ENCODE assay signal across 13 cellular contexts in the genomic region with DNA sequence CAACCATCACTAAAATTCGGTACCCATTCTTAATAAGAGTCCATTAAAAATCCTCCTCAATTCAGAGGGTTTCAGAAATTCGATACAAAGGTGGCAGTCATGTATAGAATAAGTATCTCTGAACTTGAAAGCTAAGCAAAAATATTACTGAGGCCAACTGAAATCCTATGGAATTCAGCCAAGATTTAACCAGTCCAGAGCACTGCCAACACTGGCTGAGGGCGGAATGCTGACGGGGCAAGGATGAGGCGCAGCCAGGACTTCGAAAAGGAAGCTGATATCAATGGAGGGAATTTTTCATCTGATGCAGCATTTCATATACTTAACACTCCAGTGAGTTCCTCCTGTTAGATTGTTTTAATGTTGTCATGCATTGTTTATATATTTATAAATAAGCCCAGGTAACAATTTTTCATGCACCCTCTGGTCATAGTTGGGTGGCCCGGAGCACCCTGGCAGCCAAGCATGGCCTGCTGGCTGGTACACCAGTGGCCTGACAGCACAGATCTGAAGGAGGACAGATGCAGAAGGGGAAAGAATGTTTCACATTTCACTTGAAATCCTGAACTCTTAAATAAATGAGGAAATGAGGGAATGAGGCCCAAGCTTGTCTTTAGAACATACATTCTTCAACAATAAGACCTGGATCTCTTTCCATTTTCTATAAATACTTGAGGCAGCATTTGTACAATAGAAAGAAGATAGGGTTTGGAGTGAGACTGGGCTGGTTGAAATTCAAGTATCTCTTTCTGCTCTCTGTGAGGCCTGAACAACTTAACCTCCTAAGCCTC. TPM values are rescaled to one million over a fixed set of nuclear protein-coding genes. Genes with fewer than 3 reads are reported as not detected.
DNase-seq lines count a peak whose midpoint lies in the region; ATAC-seq, FAIRE-seq and TF ChIP-seq lines count a peak whose summit lies in the region.
"Had no signal": no experiment of that assay in that cellular context is flagged by ENCODE, and none has a peak within 500 bp of the region (broad histone marks: within the 10 kb centered on the region; RNA-seq: fewer than 3 reads in every experiment).

No MANE protein-coding gene starts in this region.

- dilution Hi-C loops in keratinocyte (cut with MboI; ENCODE audit: extremely low pct_ligation_motif_present, low sequenced_read_pairs): no loop called here

- H3K4me3 ChIP-seq in bronchial epithelial cell (ENCODE audit: low read depth, low read length): no peak overlapping the region
- H3K4me3 ChIP-seq in keratinocyte (ENCODE audit: control insufficient read depth in 2 of 3, extremely low read depth in 1 of 3, insufficient read depth in 2 of 3, low read depth in 1 of 3, low read length in 3 of 3): no peak overlapping the region
- no peak overlapping the region for H3K4me3 ChIP-seq in skeletal muscle satellite cell (ENCODE audit: low read length)

- peak overlapping the region; percentile 35 for H3K4me2 ChIP-seq in keratinocyte (ENCODE audit: control insufficient read depth, extremely low read depth, insufficient read depth, low read depth, low read length)
- H3K4me2 ChIP-seq in skeletal muscle satellite cell (ENCODE audit: low read length): peak overlapping the region; percentile 0

- CTCF ChIA-PET in RWPE1 (lab: Yijun Ruan, JAX): interaction anchor here (0.6 kb wide), 1 partner anchor 19 kb away, joined by 3 read pairs; no protein-coding TSS in a partner anchor

- peak overlapping the region; percentile 76 for H3K27ac ChIP-seq in RWPE1
- H3K27ac ChIP-seq in keratinocyte (ENCODE audit: control insufficient read depth, insufficient read depth, low read length): peak overlapping the region; percentile 32

- no peak overlapping the region for H2AFZ ChIP-seq in keratinocyte (ENCODE audit: control insufficient read depth, low read length)

- peaks cover 22% of the 10 kb centered on the region for H3K4me1 ChIP-seq in keratinocyte (ENCODE audit: control insufficient read depth, extremely low read depth, insufficient read depth, low read length)
- peaks cover 90% of the 10 kb centered on the region for H3K4me1 ChIP-seq in skeletal muscle satellite cell (ENCODE audit: control insufficient read depth, insufficient read depth, low read length)

- peaks cover 84% of the 10 kb centered on the region for H3K79me2 ChIP-seq in keratinocyte (ENCODE audit: control insufficient read depth, insufficient read depth, low read length)

- POLR2A ChIA-PET in RWPE1 (lab: Yijun Ruan, JAX; ENCODE audit: low non-redundant PET): no interaction called here

- H3K9me1 ChIP-seq in keratinocyte (ENCODE audit: control insufficient read depth, extremely low read depth, insufficient read depth, low read length): no peaks in the 10 kb centered on the region

- H3K9ac ChIP-seq in keratinocyte (ENCODE audit: control insufficient read depth, extremely low read depth, insufficient read depth, low read length) (no peak overlapping the region), skeletal muscle satellite cell (ENCODE audit: low read depth, low read length) (peak overlapping the region; percentile 27)

- DNase-seq in RWPE1 (ENCODE audit: low spot score) (peak; percentile 42), bronchial epithelial cell (ENCODE audit: low read depth) (peak; percentile 73), keratinocyte (ENCODE audit: low read depth, low spot score) (no peak), GDM1 (lab: John Stamatoyannopoulos, UW) (no peak), RPMI8226 (no peak)
- DNase-seq in activated CD4-positive, alpha-beta T cell treated with anti-CD3 and anti-CD28 coated beads, Interleukin-2, amount 50 U/mL, for 4 hours: no peak
- DNase-seq: DMS53; effector CD4-positive, alpha-beta T cell; NCI-H1092 treated with DMSO at 0.1 percent for 48 hours; PC-3 had no signal

- no peak for TF ChIP-seq CTCF in RWPE1 (conservative IDR thresholded peaks at IDR 0.05; ENCODE audit: low read depth)
- TF ChIP-seq CTCF in bronchial epithelial cell (IDR thresholded peaks at IDR 0.05; ENCODE audit: insufficient read depth, low read length, severe bottlenecking): no peak
- TF ChIP-seq CTCF in keratinocyte (optimal IDR thresholded peaks at IDR 0.05 in 1 of 3, IDR thresholded peaks at IDR 0.05 in 1 of 3, conservative IDR thresholded peaks at IDR 0.05 in 1 of 3; ENCODE audit: extremely low read depth in 1 of 3, insufficient read depth in 2 of 3, low read length in 3 of 3): no peak

- H3K36me3 ChIP-seq in bronchial epithelial cell (ENCODE audit: control insufficient read depth, insufficient read depth, low read length) (no peaks in the 10 kb centered on the region), keratinocyte (ENCODE audit: control insufficient read depth in 2 of 2, extremely low read depth in 1 of 2, insufficient read depth in 2 of 2, low read length in 2 of 2) (no peaks in the 10 kb centered on the region), skeletal muscle satellite cell (ENCODE audit: insufficient read depth, low read length) (no peaks in the 10 kb centered on the region)

- ATAC-seq in HG02938 (IDR thresholded peaks at IDR 0.05; ENCODE audit: unreplicated experiment): no peak
- ATAC-seq: PC-3 had no signal

- no peak for FAIRE-seq in bronchial epithelial cell (lab: Jason Lieb, UNC)
- FAIRE-seq in keratinocyte (lab: Jason Lieb, UNC): peak; percentile 61
- FAIRE-seq: TTC549 had no signal

- H3K9me3 ChIP-seq in keratinocyte (ENCODE audit: control insufficient read depth, low read depth, low read length): no peaks in the 10 kb centered on the region
- H3K9me3 ChIP-seq in skeletal muscle satellite cell (replicated peaks; ENCODE audit: low read length): no peaks in the 10 kb centered on the region

- H4K20me1 ChIP-seq in keratinocyte (ENCODE audit: control insufficient read depth, extremely low read depth, insufficient read depth, low read length): no peaks in the 10 kb centered on the region

- no peaks in the 10 kb centered on the region for H3K27me3 ChIP-seq in bronchial epithelial cell (ENCODE audit: control insufficient read depth, insufficient read depth, low read length)
- no peaks in the 10 kb centered on the region for H3K27me3 ChIP-seq in keratinocyte (ENCODE audit: control insufficient read depth, extremely low read depth, insufficient read depth, low read length)
- H3K27me3 ChIP-seq in skeletal muscle satellite cell (ENCODE audit: control insufficient read depth, insufficient read depth, low read length): no peaks in the 10 kb centered on the region

RNA-seq across cellular contexts. Expression of a gene that starts 41.5 kb away (rescaled TPM):
- 11.3 and 19.5 TPM in 2 replicates for total RNA-seq in bronchial epithelial cell
- 12.7 to 18.6 TPM (median 17.0 TPM) in 3 replicates for polyA plus RNA-seq in keratinocyte
- polyA plus RNA-seq in keratinocyte (2011; ENCODE audit: low read depth): 17.6 TPM
- 8.4 and 9.9 TPM in 2 replicates for polyA plus RNA-seq in keratinocyte (2011; cell fraction: cytosol; rRNA removed)
- 39.7 and 42.2 TPM in 2 replicates for polyA plus RNA-seq in keratinocyte (2011; cell fraction: nucleus; rRNA removed)
- polyA plus RNA-seq in keratinocyte (2012; ENCODE audit: low replicate concordance): 13.8 and 14.0 TPM in 2 replicates
- 24.8 to 50.3 TPM (median 36.8 TPM) in 3 replicates for polyA minus RNA-seq in keratinocyte
- 14.0 TPM for polyA minus RNA-seq in keratinocyte (2011; cell fraction: cytosol; rRNA and poly(A)+ RNA removed)
- polyA minus RNA-seq in keratinocyte (2011; cell fraction: nucleus; rRNA and poly(A)+ RNA removed): 40.6 and 81.8 TPM in 2 replicates
- total RNA-seq in skeletal muscle satellite cell (2012; rRNA removed): 11.4 and 13.4 TPM in 2 replicates

Comparison
In these comparisons a context has a peak if more than half of its experiments do, and no peak if none do; other contexts are left out.
1. DNase-seq: peak in RWPE1 (single experiment) and bronchial epithelial cell (single experiment); none in keratinocyte (single experiment), activated CD4-positive, alpha-beta T cell treated with anti-CD3 and anti-CD28 coated beads, Interleukin-2, amount 50 U/mL, for 4 hours (0 of 2), GDM1 (single experiment) and RPMI8226 (single experiment).